ENCODE assay signal across 8 cellular contexts in genomic region chr22:24325105-24325757, GRCh38. TPM values are rescaled to one million over a fixed set of nuclear protein-coding genes. Genes with fewer than 3 reads are reported as not detected.
DNase-seq lines count a peak whose midpoint lies in the region; ATAC-seq and TF ChIP-seq lines count a peak whose summit lies in the region.

No MANE protein-coding gene starts in this region.

- no peak for ATAC-seq in HG03095 (IDR thresholded peaks at IDR 0.05; ENCODE audit: unreplicated experiment)
- no peak for ATAC-seq in HG03354 (IDR thresholded peaks at IDR 0.05; ENCODE audit: poor library complexity, severe bottlenecking, unreplicated experiment)

- H3K4me3 ChIP-seq in WI38 (ENCODE audit: low read depth, low read length) (no peak overlapping the region), prostate gland (no peak overlapping the region)

- in situ Hi-C loops in ACHN (cut with HindIII; ENCODE audit: low pct_ligation_motif_present, low pct_unique_long_range_greater_than_20kb, low sequenced_read_pairs): no loop called here

- no peaks in the 10 kb centered on the region for H3K9me3 ChIP-seq in prostate gland

- DNase-seq in ACHN: peak; percentile 62
- peak; percentile 92 for DNase-seq in GM04504 (ENCODE audit: low read depth)
- DNase-seq in NCI-H146 treated with DMSO at 0.1 percent for 48 hours (lab: John Stamatoyannopoulos, UW; ENCODE audit: unreplicated experiment): peak; percentile 23
- DNase-seq in germinal center (ENCODE audit: low spot score): peak; percentile 62
- peak; percentile 19 for DNase-seq in prostate gland (ENCODE audit: low spot score)

- H3K36me3 ChIP-seq in prostate gland: peaks cover 0 to 3% of the 10 kb centered on the region in 2 donors

- intact Hi-C loops in prostate gland (cut with DNase I): loop anchor here (5.0 to 10.0 kb wide), 2 partner anchors 90 to 177 kb away; no protein-coding TSS in a partner anchor

- 19% methylated on average over 5 of the region's 5 CpGs for WGBS in prostate gland

- TF ChIP-seq POLR2A in prostate gland (IDR thresholded peaks at IDR 0.05): no peak

- TF ChIP-seq CTCF in WI38 (IDR thresholded peaks at IDR 0.05; ENCODE audit: low read depth, low read length): peak; percentile 48
- peak; percentile 16 to 73 (median 54) for TF ChIP-seq CTCF in prostate gland (IDR thresholded peaks at IDR 0.05)

- H3K27ac ChIP-seq in prostate gland: no peak overlapping the region

- no peaks in the 10 kb centered on the region for H3K4me1 ChIP-seq in prostate gland (replicated peaks)

- H3K27me3 ChIP-seq in prostate gland (replicated peaks; ENCODE audit: insufficient read depth): no peaks in the 10 kb centered on the region

RNA-seq across cellular contexts. Expression of gene SPECC1L, which starts 54.6 kb away (rescaled TPM):
- 10 to 100 TPM; 39.6 to 63.2 TPM for total RNA-seq in prostate gland

Comparison
In these comparisons a context has a peak if more than half of its experiments do, and no peak if none do; other contexts are left out.
1. DNase-seq: peak in every context shown above with its lines; median percentile 92 in GM04504; 62 in ACHN; 62 in germinal center; 23 in NCI-H146 treated with DMSO at 0.1 percent for 48 hours; 19 in prostate gland.